25 cellular contexts compared by ENCODE assay signal in genomic region chr3:5277612-5278236, GRCh38.
"Had no signal": no experiment of that assay in that cellular context is flagged by ENCODE, and none has a peak within 500 bp of the region (broad histone marks: within the 10 kb centered on the region; RNA-seq: fewer than 3 reads in every experiment).

No MANE protein-coding gene starts in this region.

- H3K9me3 ChIP-seq: MG63, SJCRH30 had no signal

- H3K4me1 ChIP-seq: SJCRH30 had no signal

- DNase-seq: Karpas-422, KG1, MG63, NCI-H1092, NCI-H1105 treated with DMSO at 0.1 percent for 48 hours, NCI-H1417 treated with DMSO at 0.1 percent for 48 hours, NCI-H146, NCI-H1694 treated with DMSO at 0.1 percent for 48 hours, NCI-H2029, NCI-H2081 treated with DMSO at 0.1 percent for 48 hours, NCI-H2171, NCI-H226, NCI-H446, NCI-H510A, NCI-H524 treated with DMSO at 0.1 percent for 48 hours, NCI-H69, NCI-H774, PC-3, SHP77 treated with DMSO at 0.1 percent for 48 hours, SJCRH30 had no signal

- H3K27me3 ChIP-seq: MG63, SJCRH30 had no signal

- H3K27ac ChIP-seq: HL-60, RWPE1, SJCRH30 had no signal

- H3K36me3 ChIP-seq: MG63, SJCRH30 had no signal

- FAIRE-seq: HTR-8/SVneo had no signal

- ATAC-seq: Panc1, PC-3, SK-N-SH treated with all-trans-retinoic acid at 6 μM for 48 hours had no signal

- H3K4me3 ChIP-seq: MG63, SJCRH30 had no signal
